Comparison of ENCODE assay signal across 8 cellular contexts in the genomic region with DNA sequence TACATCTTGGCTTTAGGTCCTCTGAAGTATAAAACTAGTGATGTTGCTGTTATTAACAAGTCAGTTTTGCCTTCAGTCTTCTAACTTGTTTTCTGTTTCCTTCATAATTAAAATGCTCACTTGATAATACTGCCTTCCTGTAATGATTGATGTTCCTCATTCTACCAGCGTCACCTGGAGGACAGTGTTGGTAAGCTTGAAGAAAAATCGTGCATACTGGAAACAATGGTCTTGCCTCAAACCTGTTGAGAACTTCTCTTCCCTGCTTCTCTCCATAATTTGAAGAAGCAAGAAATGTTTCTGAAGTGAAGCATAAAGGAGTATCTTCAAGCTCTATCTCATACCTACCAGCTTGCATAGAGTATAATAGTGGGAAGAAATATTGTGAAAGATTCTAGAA. TPM values are rescaled to one million over a fixed set of nuclear protein-coding genes. Genes with fewer than 3 reads are reported as not detected.
DNase-seq lines count a peak whose midpoint lies in the region; ATAC-seq, FAIRE-seq and TF ChIP-seq lines count a peak whose summit lies in the region.

No MANE protein-coding gene starts in this region.

- H3K27me3 ChIP-seq in osteoblast (ENCODE audit: insufficient read depth, low read length), result no peaks in the 10 kb centered on the region

- H3K4me1 ChIP-seq in osteoblast (ENCODE audit: insufficient read depth, low read length), result peaks cover 54% of the 10 kb centered on the region

- peaks cover 18% of the 10 kb centered on the region for H3K36me3 ChIP-seq in osteoblast (ENCODE audit: insufficient read depth, low read length)

- peak overlapping the region; percentile 51 for H3K27ac Mint-ChIP-seq in dendritic cell treated with granulocyte-macrophage colony-stimulating factor and Interleukin-4, amounts not matched to agents 40 ng/mL and 50 ng/mL, for 4 days

- no peaks in the 10 kb centered on the region for H3K9me3 ChIP-seq in osteoblast (ENCODE audit: low read depth, low read length)

- FAIRE-seq in GM19239 (lab: Jason Lieb, UNC), result peak; percentile 92

- H4K20me1 ChIP-seq in osteoblast (ENCODE audit: insufficient read depth, low read length), result peaks cover 47% of the 10 kb centered on the region

- peaks cover 56% of the 10 kb centered on the region for H3K4me1 Mint-ChIP-seq in dendritic cell treated with granulocyte-macrophage colony-stimulating factor and Interleukin-4, amounts not matched to agents 40 ng/mL and 50 ng/mL, for 4 days (ENCODE audit: low read depth)

- no peak overlapping the region for H2AFZ ChIP-seq in osteoblast (ENCODE audit: low read length)

- H3K27ac ChIP-seq in C4-2B, result no peak overlapping the region
- H3K27ac ChIP-seq in osteoblast (ENCODE audit: low read depth, low read length), result no peak overlapping the region

- H3K4me3 ChIP-seq in osteoblast (ENCODE audit: insufficient read depth, low read length), result no peak overlapping the region

- H3K27me3 Mint-ChIP-seq in dendritic cell treated with granulocyte-macrophage colony-stimulating factor and Interleukin-4, amounts not matched to agents 40 ng/mL and 50 ng/mL, for 4 days, result no peaks in the 10 kb centered on the region

- H3K4me3 Mint-ChIP-seq in dendritic cell treated with granulocyte-macrophage colony-stimulating factor and Interleukin-4, amounts not matched to agents 40 ng/mL and 50 ng/mL, for 4 days, result no peak overlapping the region

- H3K79me2 ChIP-seq in osteoblast (ENCODE audit: insufficient read depth, low read length), result peaks cover 76% of the 10 kb centered on the region

- intact Hi-C loops in dendritic cell treated with granulocyte-macrophage colony-stimulating factor and Interleukin-4, amounts not matched to agents 40 ng/mL and 50 ng/mL, for 4 days (cut with micrococcal nuclease), result loop anchor here (5.0 kb wide), 4 partner anchors 45 to 280 kb away; no protein-coding TSS in a partner anchor

- DNase-seq in GM19239 (ENCODE audit: insufficient read length, low spot score) (no peak), SHP77 treated with DMSO at 0.1 percent for 48 hours (lab: John Stamatoyannopoulos, UW) (peak; percentile 12), osteoblast (ENCODE audit: insufficient read length, low spot score, missing footprints) (peak; percentile 44), NCI-H774 (lab: John Stamatoyannopoulos, UW) (no peak)

- peak overlapping the region; percentile 97 for H3K4me2 ChIP-seq in osteoblast (ENCODE audit: insufficient read depth, low read length)

- ATAC-seq in HG03432 (IDR thresholded peaks at IDR 0.05; ENCODE audit: unreplicated experiment), result no peak
- ATAC-seq in HG03280 (IDR thresholded peaks at IDR 0.05; ENCODE audit: unreplicated experiment), result no peak

- H3K9me3 Mint-ChIP-seq in dendritic cell treated with granulocyte-macrophage colony-stimulating factor and Interleukin-4, amounts not matched to agents 40 ng/mL and 50 ng/mL, for 4 days, result no peaks in the 10 kb centered on the region

- peaks cover 48% of the 10 kb centered on the region for H3K36me3 Mint-ChIP-seq in dendritic cell treated with granulocyte-macrophage colony-stimulating factor and Interleukin-4, amounts not matched to agents 40 ng/mL and 50 ng/mL, for 4 days (ENCODE audit: low read depth)

- TF ChIP-seq CTCF in C4-2B (conservative IDR thresholded peaks at IDR 0.05), result peak; percentile 63
- peak; percentile 35 for TF ChIP-seq CTCF in osteoblast (IDR thresholded peaks at IDR 0.05; ENCODE audit: extremely low read depth, low read depth, low read length)

RNA-seq across cellular contexts. Expression of a gene that starts 3.0 kb away (rescaled TPM):
- 146 and 151 TPM in 2 replicates for total RNA-seq in osteoblast

Comparison
In these comparisons a context has a peak if more than half of its experiments do, and no peak if none do; other contexts are left out.
1. DNase-seq: peak in SHP77 treated with DMSO at 0.1 percent for 48 hours (single experiment) and osteoblast (single experiment); none in GM19239 (single experiment) and NCI-H774 (single experiment).